Comparison of ENCODE assay signal across 11 cellular contexts in genomic region chr5:172939561-172939960, GRCh38. TPM values are rescaled to one million over a fixed set of nuclear protein-coding genes. Genes with fewer than 3 reads are reported as not detected.
A peak's percentile ranks its signal among the peaks of the same experiment; 100 is the strongest.
DNase-seq lines count a peak whose midpoint lies in the region; ATAC-seq and TF ChIP-seq lines count a peak whose summit lies in the region.
"Had no signal": no experiment of that assay in that cellular context is flagged by ENCODE, and none has a peak within 500 bp of the region (broad histone marks: within the 10 kb centered on the region; RNA-seq: fewer than 3 reads in every experiment).

No MANE protein-coding gene starts in this region.

- DNase-seq in NCI-H510A treated with DMSO at 0.1 percent for 48 hours (lab: John Stamatoyannopoulos, UW) (peak; percentile 22), dorsolateral prefrontal cortex (peak in 9 of 10 donors; percentile 56 to 88 (median 72)), nucleus accumbens (lab: John Stamatoyannopoulos, UW) (peak in 43 of 56 donors; percentile 5 to 76 (median 46)), NCI-H1436 treated with DMSO at 0.1 percent for 48 hours (lab: John Stamatoyannopoulos, UW) (no peak), activated gamma-delta T cell (lab: John Stamatoyannopoulos, UW) (no peak)
- DNase-seq: activated CD4-positive, CD25-positive, alpha-beta regulatory T cell treated with anti-CD3 and anti-CD28 coated beads, Interleukin-2, amount 50 U/mL, for 72 hours; CD4-positive, alpha-beta T cell had no signal

- no peaks in the 10 kb centered on the region for H3K9me3 ChIP-seq in HUES48 (ENCODE audit: control insufficient read depth, insufficient read depth, low read length)

- peaks cover 46% of the 10 kb centered on the region for H3K36me3 ChIP-seq in HUES48 (ENCODE audit: control insufficient read depth, insufficient read depth, low read length)

- H3K4me1 ChIP-seq in HUES48 (ENCODE audit: control insufficient read depth, insufficient read depth, low read length) = peaks cover 18% of the 10 kb centered on the region

- H3K4me3 ChIP-seq in HUES48 (ENCODE audit: low read depth, low read length) (no peak overlapping the region), dorsolateral prefrontal cortex (peak overlapping the region in 2 of 59 donors; percentile 8 to 12)

- intact Hi-C loops in dorsolateral prefrontal cortex (cut with DNase I) = no loop called here

- TF ChIP-seq CTCF in dorsolateral prefrontal cortex (IDR thresholded peaks at IDR 0.05 in 54 of 56, conservative IDR thresholded peaks at IDR 0.05 in 2 of 56; ENCODE audit: low read depth in 1 of 56, partially characterized antibody in 56 of 56) = no peak

- H3K27me3 ChIP-seq in HUES48 (ENCODE audit: control insufficient read depth, insufficient read depth, low read length) (no peaks in the 10 kb centered on the region), dorsolateral prefrontal cortex (no peaks in the 10 kb centered on the region)

- H3K27ac ChIP-seq in HUES48 (ENCODE audit: low read depth, low read length) (peak overlapping the region; percentile 28), dorsolateral prefrontal cortex (peak overlapping the region in 55 of 59 donors; percentile 1 to 90 (median 62))

- H3K9ac ChIP-seq in HUES48 (ENCODE audit: low read depth, low read length) = no peak overlapping the region

- ATAC-seq in GM18870 (IDR thresholded peaks at IDR 0.05; ENCODE audit: unreplicated experiment) (no peak), GM19467 (IDR thresholded peaks at IDR 0.05; ENCODE audit: unreplicated experiment) (no peak)
- ATAC-seq: activated T-helper 17 cell treated with anti-CD3 and anti-CD28 coated beads, Interleukin-2, amount 50 U/mL, for 72 hours had no signal

RNA-seq across cellular contexts. Expression of gene RPL26L1, which starts 19.7 kb away (rescaled TPM):
- total RNA-seq in dorsolateral prefrontal cortex = 10 to 100 TPM; 13.1 to 36.0 (median 24.4) TPM

RNA-seq across cellular contexts. Expression of gene ATP6V0E1, which starts 44.0 kb away (rescaled TPM):
- 100 to 1,000 TPM in 3 of 120 experiments, 10 to 100 TPM in 117; 35.0 to 115 (median 64.3) TPM for total RNA-seq in dorsolateral prefrontal cortex

Comparison
In these comparisons a context has a peak if more than half of its experiments do, and no peak if none do; other contexts are left out.
1. DNase-seq: peak in NCI-H510A treated with DMSO at 0.1 percent for 48 hours (single experiment), dorsolateral prefrontal cortex (9 of 10) and nucleus accumbens (43 of 56); none in NCI-H1436 treated with DMSO at 0.1 percent for 48 hours (single experiment) and activated gamma-delta T cell (single experiment).